Comparison of ENCODE assay signal across 12 cellular contexts in genomic region chr2:190791983-190792575, GRCh38.
DNase-seq lines count a peak whose midpoint lies in the region; ATAC-seq, FAIRE-seq and TF ChIP-seq lines count a peak whose summit lies in the region.
"Had no signal": no experiment of that assay in that cellular context is flagged by ENCODE, and none has a peak within 500 bp of the region (broad histone marks: within the 10 kb centered on the region; RNA-seq: fewer than 3 reads in every experiment).

No MANE protein-coding gene starts in this region.

- no peaks in the 10 kb centered on the region for H3K36me3 Mint-ChIP-seq in stimulated activated naive CD8-positive, alpha-beta T cell treated with anti-CD3 and anti-CD28 coated beads, Interleukin-15, Interleukin-2, amounts not matched to agents 100 ng/mL and 50 ng/mL, for 24 hours (ENCODE audit: low read depth)
- peaks cover 6% of the 10 kb centered on the region for H3K36me3 Mint-ChIP-seq in activated naive CD8-positive, alpha-beta T cell treated with anti-CD3 and anti-CD28 coated beads for 36 hours

- peaks cover 35% of the 10 kb centered on the region for H3K4me1 ChIP-seq in mesodermal cell (ENCODE audit: control insufficient read depth, insufficient read depth, low read length, poor library complexity, severe bottlenecking)

- peak overlapping the region; percentile 93 for H3K27ac Mint-ChIP-seq in stimulated activated naive CD8-positive, alpha-beta T cell treated with anti-CD3 and anti-CD28 coated beads, Interleukin-15, Interleukin-2, amounts not matched to agents 100 ng/mL and 50 ng/mL, for 24 hours
- peak overlapping the region; percentile 86 for H3K27ac Mint-ChIP-seq in activated naive CD8-positive, alpha-beta T cell treated with anti-CD3 and anti-CD28 coated beads for 36 hours
- H3K27ac Mint-ChIP-seq: activated CD4-positive, alpha-beta T cell treated with anti-CD3 and anti-CD28 coated beads, Interleukin-2, amount 10 ng/mL, durations not matched to agents 7 days and 5 days; CD4-positive, alpha-beta T cell had no signal

- no peak for ATAC-seq in stimulated activated naive CD8-positive, alpha-beta T cell treated with anti-CD3 and anti-CD28 coated beads, Interleukin-15, Interleukin-2, amounts not matched to agents 100 U/mL and 50 U/mL, for 24 hours
- ATAC-seq in GM19023 (IDR thresholded peaks at IDR 0.05; ENCODE audit: unreplicated experiment): no peak

- H3K36me3 ChIP-seq in mesodermal cell (ENCODE audit: control insufficient read depth, insufficient read depth, low read length): no peaks in the 10 kb centered on the region

- no peak for TF ChIP-seq POLR2A in GM12891 (IDR thresholded peaks at IDR 0.05; ENCODE audit: low read depth, low read length)

- no peaks in the 10 kb centered on the region for H3K27me3 Mint-ChIP-seq in stimulated activated naive CD8-positive, alpha-beta T cell treated with anti-CD3 and anti-CD28 coated beads, Interleukin-15, Interleukin-2, amounts not matched to agents 100 ng/mL and 50 ng/mL, for 24 hours
- no peaks in the 10 kb centered on the region for H3K27me3 Mint-ChIP-seq in activated naive CD8-positive, alpha-beta T cell treated with anti-CD3 and anti-CD28 coated beads for 36 hours
- H3K27me3 Mint-ChIP-seq: activated CD4-positive, alpha-beta T cell treated with anti-CD3 and anti-CD28 coated beads, Interleukin-2, amount 10 ng/mL, durations not matched to agents 7 days and 5 days; CD4-positive, alpha-beta T cell had no signal

- H3K4me3 Mint-ChIP-seq in stimulated activated naive CD8-positive, alpha-beta T cell treated with anti-CD3 and anti-CD28 coated beads, Interleukin-15, Interleukin-2, amounts not matched to agents 100 ng/mL and 50 ng/mL, for 24 hours: peak overlapping the region; percentile 66
- H3K4me3 Mint-ChIP-seq in activated naive CD8-positive, alpha-beta T cell treated with anti-CD3 and anti-CD28 coated beads for 36 hours: peak overlapping the region; percentile 48
- H3K4me3 Mint-ChIP-seq: activated CD4-positive, alpha-beta T cell treated with anti-CD3 and anti-CD28 coated beads, Interleukin-2, amount 10 ng/mL, durations not matched to agents 7 days and 5 days; CD4-positive, alpha-beta T cell had no signal

- DNase-seq in stimulated activated naive CD8-positive, alpha-beta T cell treated with anti-CD3 and anti-CD28 coated beads, Interleukin-15, Interleukin-2, amounts not matched to agents 100 U/mL and 50 U/mL, for 24 hours: no peak
- DNase-seq in activated naive CD8-positive, alpha-beta T cell treated with anti-CD3 and anti-CD28 coated beads for 36 hours: no peak
- DNase-seq in NCI-H1048 (lab: John Stamatoyannopoulos, UW): no peak
- no peak for DNase-seq in HT-29 (ENCODE audit: low spot score)
- DNase-seq in GM12891 (ENCODE audit: insufficient read length, low spot score): no peak
- DNase-seq: activated CD4-positive, alpha-beta T cell treated with anti-CD3 and anti-CD28 coated beads, Interleukin-2, amount 10 ng/mL, durations not matched to agents 7 days and 5 days; CD4-positive, alpha-beta T cell; NCI-H1092 had no signal

- H3K4me1 Mint-ChIP-seq in stimulated activated naive CD8-positive, alpha-beta T cell treated with anti-CD3 and anti-CD28 coated beads, Interleukin-15, Interleukin-2, amounts not matched to agents 100 ng/mL and 50 ng/mL, for 24 hours (ENCODE audit: low read depth): peaks cover 70% of the 10 kb centered on the region
- peaks cover 58% of the 10 kb centered on the region for H3K4me1 Mint-ChIP-seq in activated naive CD8-positive, alpha-beta T cell treated with anti-CD3 and anti-CD28 coated beads for 36 hours

- FAIRE-seq in GM12891 (lab: Jason Lieb, UNC): no peak
- FAIRE-seq: islet of Langerhans had no signal

- WGBS in mesodermal cell (ENCODE audit: insufficient coverage in 2 of 2), 2 experiments: no CpG with 5 or more reads among the region's 1 CpG

- no peaks in the 10 kb centered on the region for H3K9me3 Mint-ChIP-seq in stimulated activated naive CD8-positive, alpha-beta T cell treated with anti-CD3 and anti-CD28 coated beads, Interleukin-15, Interleukin-2, amounts not matched to agents 100 ng/mL and 50 ng/mL, for 24 hours
- peaks cover 2% of the 10 kb centered on the region for H3K9me3 Mint-ChIP-seq in activated naive CD8-positive, alpha-beta T cell treated with anti-CD3 and anti-CD28 coated beads for 36 hours
- H3K9me3 Mint-ChIP-seq: CD4-positive, alpha-beta T cell had no signal

- H3K9me3 ChIP-seq in mesodermal cell (ENCODE audit: control insufficient read depth, low read length): no peaks in the 10 kb centered on the region

- no peak overlapping the region for H3K4me3 ChIP-seq in mesodermal cell (ENCODE audit: extremely low read depth, insufficient read depth, low read length, poor library complexity, severe bottlenecking)

- H3K27ac ChIP-seq in mesodermal cell (ENCODE audit: low read depth, low read length, severe bottlenecking): peak overlapping the region; percentile 97

TF ChIP-seq in GM12891, 5 proteins besides CTCF, POLR2A, EP300 and RAD21:
- TF ChIP-seq POLR2AphosphoS5 (IDR thresholded peaks at IDR 0.05; ENCODE audit: low read depth, low read length) (no peak), POU2F2 (IDR thresholded peaks at IDR 0.05; ENCODE audit: low read depth, low read length) (no peak), TAF1 (IDR thresholded peaks at IDR 0.05; ENCODE audit: low read depth, low read length) (no peak), SPI1 (IDR thresholded peaks at IDR 0.05; ENCODE audit: low read depth, low read length) (no peak), PAX5 (IDR thresholded peaks at IDR 0.05; ENCODE audit: insufficient read depth, low read length, severe bottlenecking) (no peak)
